ENCODE assay signal across 10 cellular contexts in genomic region chr7:69603937-69604494, GRCh38. TPM values are rescaled to one million over a fixed set of nuclear protein-coding genes. Genes with fewer than 3 reads are reported as not detected.
DNase-seq lines count a peak whose midpoint lies in the region; ATAC-seq and TF ChIP-seq lines count a peak whose summit lies in the region.
"Had no signal": no experiment of that assay in that cellular context is flagged by ENCODE, and none has a peak within 500 bp of the region (broad histone marks: within the 10 kb centered on the region; RNA-seq: fewer than 3 reads in every experiment).

No MANE protein-coding gene starts in this region.

- H3K27ac Mint-ChIP-seq in activated CD8-positive, alpha-beta T cell treated with anti-CD3 and anti-CD28 coated beads, Interleukin-2, amount 10 ng/mL, durations not matched to agents 7 days and 5 days = no peak overlapping the region

- H3K9me3 ChIP-seq in MG63 (no peaks in the 10 kb centered on the region), uterus (no peaks in the 10 kb centered on the region)

- no peaks in the 10 kb centered on the region for H3K9me3 Mint-ChIP-seq in activated CD8-positive, alpha-beta T cell treated with anti-CD3 and anti-CD28 coated beads, Interleukin-2, amount 10 ng/mL, durations not matched to agents 7 days and 5 days (ENCODE audit: insufficient read depth)

- H3K4me1 ChIP-seq in uterus = peaks cover 5% of the 10 kb centered on the region in 2 donors

- POLR2A ChIA-PET in activated CD8-positive, alpha-beta T cell treated with anti-CD3 and anti-CD28 coated beads, Interleukin-2, amount 10 ng/mL, durations not matched to agents 7 days and 5 days (lab: Charles Lee) = no interaction called here

- peak overlapping the region; percentile 0; the same call in 1 of the 2 replicates for H3K4me3 ChIP-seq in GM12865 (ENCODE audit: low read depth, low read length)
- no peak overlapping the region for H3K4me3 ChIP-seq in MG63
- H3K4me3 ChIP-seq in uterus = no peak overlapping the region

- no peak for TF ChIP-seq POLR2A in uterus (IDR thresholded peaks at IDR 0.05)

- no peak overlapping the region for H3K27ac ChIP-seq in uterus

- no peaks in the 10 kb centered on the region for H3K36me3 Mint-ChIP-seq in activated CD8-positive, alpha-beta T cell treated with anti-CD3 and anti-CD28 coated beads, Interleukin-2, amount 10 ng/mL, durations not matched to agents 7 days and 5 days (ENCODE audit: low read depth)

- peaks cover 21% of the 10 kb centered on the region for H3K27me3 Mint-ChIP-seq in activated CD8-positive, alpha-beta T cell treated with anti-CD3 and anti-CD28 coated beads, Interleukin-2, amount 10 ng/mL, durations not matched to agents 7 days and 5 days (ENCODE audit: low read depth)

- peaks cover 8% of the 10 kb centered on the region for H3K4me1 Mint-ChIP-seq in activated CD8-positive, alpha-beta T cell treated with anti-CD3 and anti-CD28 coated beads, Interleukin-2, amount 10 ng/mL, durations not matched to agents 7 days and 5 days (ENCODE audit: low read depth)

- intact Hi-C loops in uterus (cut with DNase I; ENCODE audit: low total_unique reads) = no loop called here

- peaks cover 7% of the 10 kb centered on the region for H3K27me3 ChIP-seq in MG63
- no peaks in the 10 kb centered on the region for H3K27me3 ChIP-seq in uterus

- peak; percentile 43 for ATAC-seq in GM19324 (IDR thresholded peaks at IDR 0.05; ENCODE audit: low FRiP score, unreplicated experiment)
- ATAC-seq in HG02973 (IDR thresholded peaks at IDR 0.05; ENCODE audit: unreplicated experiment) = peak; percentile 70
- peak; percentile 89 for ATAC-seq in activated CD8-positive, alpha-beta T cell treated with anti-CD3 and anti-CD28 coated beads, Interleukin-2, amount 10 ng/mL, durations not matched to agents 7 days and 5 days
- ATAC-seq in SK-N-SH treated with all-trans-retinoic acid at 6 μM for 48 hours = no peak
- ATAC-seq in esophagus mucosa = no peak

- CTCF ChIA-PET in activated CD8-positive, alpha-beta T cell treated with anti-CD3 and anti-CD28 coated beads, Interleukin-2, amount 10 ng/mL, durations not matched to agents 7 days and 5 days (lab: Charles Lee) = no interaction called here

- TF ChIP-seq CTCF in GM12865 (IDR thresholded peaks at IDR 0.05; ENCODE audit: insufficient read depth, low read depth, low read length, missing control alignments) (no peak), uterus (IDR thresholded peaks at IDR 0.05) (no peak)

- no peak overlapping the region for H3K4me3 Mint-ChIP-seq in activated CD8-positive, alpha-beta T cell treated with anti-CD3 and anti-CD28 coated beads, Interleukin-2, amount 10 ng/mL, durations not matched to agents 7 days and 5 days

- no peaks in the 10 kb centered on the region for H3K36me3 ChIP-seq in MG63
- H3K36me3 ChIP-seq in uterus = no peaks in the 10 kb centered on the region

- DNase-seq in GM12865 (ENCODE audit: low read depth) (peak; percentile 71), MG63 (no peak), uterus (no peak)
- peak; percentile 59 for DNase-seq in activated CD8-positive, alpha-beta T cell treated with anti-CD3 and anti-CD28 coated beads, Interleukin-2, amount 10 ng/mL, durations not matched to agents 7 days and 5 days
- DNase-seq: mammary epithelial cell, NCI-H2227 treated with DMSO at 0.1 percent for 48 hours had no signal

TF ChIP-seq in SK-N-SH treated with all-trans-retinoic acid at 6 μM for 48 hours, 23 proteins besides CTCF, POLR2A, EP300 and RAD21 (continues in another document):
- TF ChIP-seq ZNF70 (CRISPR knock-in tag; IDR thresholded peaks at IDR 0.05) = no peak
- TF ChIP-seq PATZ1 (CRISPR knock-in tag; IDR thresholded peaks at IDR 0.05; ENCODE audit: borderline replicate concordance) = no peak
- TF ChIP-seq ZNF565 (CRISPR knock-in tag; conservative IDR thresholded peaks at IDR 0.05; ENCODE audit: low read depth) = no peak
- no peak for TF ChIP-seq ARNTL (CRISPR knock-in tag; IDR thresholded peaks at IDR 0.05; ENCODE audit: borderline replicate concordance, low read depth)
- TF ChIP-seq CREB5 (CRISPR knock-in tag; IDR thresholded peaks at IDR 0.05; ENCODE audit: low read depth) = no peak
- TF ChIP-seq OSR1 (CRISPR knock-in tag; IDR thresholded peaks at IDR 0.05) = no peak
- no peak for TF ChIP-seq RARB (CRISPR knock-in tag; IDR thresholded peaks at IDR 0.05)
- no peak for TF ChIP-seq ZFP30 (CRISPR knock-in tag; IDR thresholded peaks at IDR 0.05)
- no peak for TF ChIP-seq TCF4 (CRISPR knock-in tag; IDR thresholded peaks at IDR 0.05; ENCODE audit: borderline replicate concordance)
- no peak for TF ChIP-seq POU6F1 (CRISPR knock-in tag; IDR thresholded peaks at IDR 0.05; ENCODE audit: borderline replicate concordance, low read depth)
- TF ChIP-seq CSDC2 (CRISPR knock-in tag; IDR thresholded peaks at IDR 0.05) = no peak
- TF ChIP-seq CSRNP3 (CRISPR knock-in tag; IDR thresholded peaks at IDR 0.05) = no peak
- TF ChIP-seq ZC3H10 (CRISPR knock-in tag; IDR thresholded peaks at IDR 0.05) = no peak
- TF ChIP-seq ISL1 (CRISPR knock-in tag; IDR thresholded peaks at IDR 0.05) = no peak

RNA-seq across cellular contexts. Expression of gene AUTS2, which starts 5.7 kb away (rescaled TPM):
- 10 to 100 TPM; 15.2 to 16.3 TPM for total RNA-seq in activated CD8-positive, alpha-beta T cell treated with anti-CD3 and anti-CD28 coated beads, Interleukin-2, amount 10 ng/mL, durations not matched to agents 7 days and 5 days
- total RNA-seq in MG63 (2014; rRNA removed; shearing (Covaris generic); ENCODE audit: low replicate concordance) = 2.2 and 2.7 TPM in 2 replicates
- total RNA-seq in uterus (10 to 100 TPM; 10.5 to 58.2 (median 30.0) TPM), esophagus mucosa (20.4 TPM)

Comparison
In these comparisons a context has a peak if more than half of its experiments do, and no peak if none do; other contexts are left out.
1. DNase-seq: peak in GM12865 (single experiment) and activated CD8-positive, alpha-beta T cell treated with anti-CD3 and anti-CD28 coated beads, Interleukin-2, amount 10 ng/mL, durations not matched to agents 7 days and 5 days (single experiment); none in MG63 (single experiment) and uterus (0 of 2).
2. ATAC-seq: peak in GM19324 (single experiment), HG02973 (single experiment) and activated CD8-positive, alpha-beta T cell treated with anti-CD3 and anti-CD28 coated beads, Interleukin-2, amount 10 ng/mL, durations not matched to agents 7 days and 5 days (single experiment); none in SK-N-SH treated with all-trans-retinoic acid at 6 μM for 48 hours (single experiment) and esophagus mucosa (single experiment).